ENCODE assay signal across 27 cellular contexts in genomic region chr10:19954601-19955000, GRCh38.
"Had no signal": no experiment of that assay in that cellular context is flagged by ENCODE, and none has a peak within 500 bp of the region (broad histone marks: within the 10 kb centered on the region; RNA-seq: fewer than 3 reads in every experiment).

No MANE protein-coding gene starts in this region.

- H3K4me3 ChIP-seq: colonic mucosa, coronary artery, esophagus muscularis mucosa, esophagus squamous epithelium, gastrocnemius medialis, gastroesophageal sphincter, heart left ventricle, heart right ventricle, hepatocyte had no signal

- H3K36me3 ChIP-seq: colonic mucosa, esophagus muscularis mucosa, esophagus squamous epithelium, gastrocnemius medialis, gastroesophageal sphincter, heart left ventricle, heart right ventricle had no signal

- H3K9me3 ChIP-seq: colonic mucosa, esophagus muscularis mucosa, esophagus squamous epithelium, gastrocnemius medialis, gastroesophageal sphincter had no signal

- H3K27me3 ChIP-seq: colonic mucosa, dorsolateral prefrontal cortex, esophagus muscularis mucosa, esophagus squamous epithelium, foreskin keratinocyte, gastrocnemius medialis, gastroesophageal sphincter, heart left ventricle, heart right ventricle, hepatocyte had no signal

- H3K4me1 ChIP-seq: colonic mucosa had no signal

- ATAC-seq: effector memory CD8-positive, alpha-beta T cell; esophagus mucosa; foreskin keratinocyte; gastrocnemius medialis; gastroesophageal sphincter; heart left ventricle; heart right ventricle had no signal

- DNase-seq: colonic mucosa; cortex of kidney; dermis blood vessel endothelial cell; dorsolateral prefrontal cortex; effector CD4-positive, alpha-beta T cell; effector CD8-positive, alpha-beta T cell; effector memory CD4-positive, alpha-beta T cell; effector memory CD8-positive, alpha-beta T cell; endodermal cell; erythroblast; esophagus squamous epithelium; foreskin fibroblast; foreskin keratinocyte; foreskin melanocyte; gastrocnemius medialis; glutamatergic neuron; heart left ventricle; heart right ventricle had no signal

- H3K27ac ChIP-seq: colonic mucosa, coronary artery, epithelial cell of prostate, esophagus muscularis mucosa, esophagus squamous epithelium, foreskin keratinocyte, gastrocnemius medialis, gastroesophageal sphincter, hepatocyte had no signal

- H3K9me3 Mint-ChIP-seq: dendritic cell treated with granulocyte-macrophage colony-stimulating factor and Interleukin-4, amounts not matched to agents 40 ng/mL and 50 ng/mL, for 4 days; endodermal cell had no signal

- FAIRE-seq: endometrium, endothelial cell of umbilical vein had no signal

- H3K4me3 Mint-ChIP-seq: dendritic cell treated with granulocyte-macrophage colony-stimulating factor and Interleukin-4, amounts not matched to agents 40 ng/mL and 50 ng/mL, for 4 days; effector memory CD8-positive, alpha-beta T cell; endodermal cell had no signal

- H2AFZ ChIP-seq: hepatocyte had no signal

- H3K4me2 ChIP-seq: hepatocyte had no signal

- H3K27ac Mint-ChIP-seq: dendritic cell treated with granulocyte-macrophage colony-stimulating factor and Interleukin-4, amounts not matched to agents 40 ng/mL and 50 ng/mL, for 4 days; effector memory CD8-positive, alpha-beta T cell; endodermal cell had no signal

- H3K27me3 Mint-ChIP-seq: dendritic cell treated with granulocyte-macrophage colony-stimulating factor and Interleukin-4, amounts not matched to agents 40 ng/mL and 50 ng/mL, for 4 days; effector memory CD8-positive, alpha-beta T cell had no signal
